In the genomic region with DNA sequence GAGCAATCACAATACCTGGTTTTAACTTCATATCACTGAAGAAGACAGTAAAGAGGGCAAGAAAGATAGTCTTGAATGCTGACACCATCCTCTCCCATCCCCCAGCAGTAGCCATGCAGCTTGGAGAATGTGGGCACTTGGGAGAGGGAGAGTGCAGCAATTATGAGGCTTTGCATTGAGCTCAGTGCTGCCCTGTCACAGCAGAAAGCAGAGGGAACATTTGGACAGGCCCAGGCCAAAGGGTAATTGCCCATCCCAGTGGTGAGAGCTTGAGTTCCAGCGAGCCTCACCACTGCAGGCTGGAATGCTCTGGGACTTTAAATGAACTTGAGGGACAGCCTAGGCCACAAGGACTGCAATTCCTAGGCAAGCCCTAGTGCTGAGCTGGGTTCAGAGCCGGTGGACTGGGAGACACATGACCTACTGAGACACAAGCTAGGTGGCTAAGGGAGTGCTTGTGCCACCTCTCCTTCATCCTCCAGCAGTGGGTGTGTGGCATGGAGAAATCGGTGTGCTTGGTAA, we compare ENCODE assay signal across 16 cellular contexts. TPM values are rescaled to one million over a fixed set of nuclear protein-coding genes. Genes with fewer than 3 reads are reported as not detected.
DNase-seq lines count a peak whose midpoint lies in the region; ATAC-seq and TF ChIP-seq lines count a peak whose summit lies in the region.
"Had no signal": no experiment of that assay in that cellular context is flagged by ENCODE, and none has a peak within 500 bp of the region (broad histone marks: within the 10 kb centered on the region; RNA-seq: fewer than 3 reads in every experiment).

No MANE protein-coding gene starts in this region.

- WGBS in trophoblast cell (ENCODE audit: extremely low coverage, insufficient coverage, insufficient read length), result no CpG with 5 or more reads among the region's 3 CpGs

- no peaks in the 10 kb centered on the region for H3K36me3 Mint-ChIP-seq in Caco-2 (ENCODE audit: insufficient read depth, unreplicated experiment)
- H3K36me3 Mint-ChIP-seq: CD8-positive, alpha-beta memory T cell had no signal

- no peak overlapping the region for H2BK120ac ChIP-seq in trophoblast cell (ENCODE audit: insufficient read depth, low read length, poor library complexity)

- no peaks in the 10 kb centered on the region for H3K4me1 Mint-ChIP-seq in Caco-2 (ENCODE audit: low read depth, unreplicated experiment)
- H3K4me1 Mint-ChIP-seq: CD8-positive, alpha-beta memory T cell had no signal

- H4K8ac ChIP-seq in trophoblast cell (ENCODE audit: low read depth, low read length), result no peak overlapping the region

- no TSS peak for BruUV-seq in Caco-2 (replicated peaks; lab: Mats Ljungman, UMichigan)

- no peak overlapping the region for H2BK12ac ChIP-seq in trophoblast cell (ENCODE audit: low read length)

- H4K12ac ChIP-seq in trophoblast cell (ENCODE audit: low read depth, low read length), result no peak overlapping the region

- no peaks in the 10 kb centered on the region for H3K27me3 Mint-ChIP-seq in Caco-2 (ENCODE audit: insufficient read depth, unreplicated experiment)

- H3K27me3 ChIP-seq in left ventricle myocardium inferior (ENCODE audit: low read depth), result no peaks in the 10 kb centered on the region
- no peaks in the 10 kb centered on the region for H3K27me3 ChIP-seq in trophoblast cell (ENCODE audit: insufficient read depth, low read length)
- H3K27me3 ChIP-seq in Caco-2 (replicated peaks; ENCODE audit: control insufficient read depth, insufficient read depth, low read length), result no peaks in the 10 kb centered on the region

- H3K79me1 ChIP-seq in trophoblast cell (ENCODE audit: low read length), result no peaks in the 10 kb centered on the region

- H3K4ac ChIP-seq in trophoblast cell (ENCODE audit: low read depth, low read length), result no peak overlapping the region

- no peak overlapping the region for H2AFZ ChIP-seq in trophoblast cell (ENCODE audit: insufficient read depth, low read length, poor library complexity)
- H2AFZ ChIP-seq: GM23248 had no signal

- H2BK5ac ChIP-seq in trophoblast cell (ENCODE audit: low read depth, low read length, poor library complexity), result no peak overlapping the region

- H3K4me1 ChIP-seq in left ventricle myocardium inferior (peaks cover 22% of the 10 kb centered on the region), trophoblast cell (ENCODE audit: control insufficient read depth in 1 of 2, insufficient read depth in 2 of 2, low read length in 2 of 2) (no peaks in the 10 kb centered on the region), Caco-2 (no peaks in the 10 kb centered on the region)

- H3K27ac ChIP-seq in left ventricle myocardium inferior (replicated peaks) (peak overlapping the region; percentile 13), trophoblast cell (ENCODE audit: low read depth, low read length) (no peak overlapping the region)
- H3K27ac ChIP-seq: 22Rv1, GM23248, HL-60 had no signal

- H3K18ac ChIP-seq in trophoblast cell (ENCODE audit: low read length), result no peak overlapping the region

- DNase-seq in Right ventricle myocardium inferior (ENCODE audit: missing footprints), result peak; percentile 21
- no peak for DNase-seq in cardiac septum (ENCODE audit: low spot score)
- no peak for DNase-seq in left ventricle myocardium inferior
- DNase-seq in trophoblast cell, result no peak
- no peak for DNase-seq in activated gamma-delta T cell treated with Interleukin-2 at 50 U/mL for 16 hours
- no peak for DNase-seq in Caco-2
- DNase-seq: CD8-positive, alpha-beta memory T cell; DMS53; GF-D8; GM23248; IMR-90 had no signal

- no peak for TF ChIP-seq CTCF in left ventricle myocardium inferior (IDR thresholded peaks at IDR 0.05; ENCODE audit: borderline replicate concordance)
- TF ChIP-seq CTCF in Caco-2 (IDR thresholded peaks at IDR 0.05; ENCODE audit: insufficient read depth in 1 of 2, low read depth in 1 of 2, low read length in 1 of 2, severe bottlenecking in 1 of 2, unreplicated experiment in 1 of 2), result no peak

- H3K9ac ChIP-seq in trophoblast cell (ENCODE audit: low read length), result no peak overlapping the region
- H3K9ac ChIP-seq: GM23248 had no signal

- H3K4me3 Mint-ChIP-seq in Caco-2 (ENCODE audit: unreplicated experiment), result no peak overlapping the region
- H3K4me3 Mint-ChIP-seq: CD8-positive, alpha-beta memory T cell had no signal

- POLR2A ChIA-PET in Caco-2 (lab: Charles Lee), result no interaction called here

- no peaks in the 10 kb centered on the region for H3K79me2 ChIP-seq in trophoblast cell (ENCODE audit: control insufficient read depth, insufficient read depth, low read length, poor library complexity)

- no peak overlapping the region for H3K14ac ChIP-seq in trophoblast cell (ENCODE audit: low read length)

- H3K27ac Mint-ChIP-seq in Caco-2 (ENCODE audit: unreplicated experiment), result no peak overlapping the region
- H3K27ac Mint-ChIP-seq: CD8-positive, alpha-beta memory T cell had no signal

- no peaks in the 10 kb centered on the region for H3K9me3 ChIP-seq in left ventricle myocardium inferior (replicated peaks)
- no peaks in the 10 kb centered on the region for H3K9me3 ChIP-seq in trophoblast cell (ENCODE audit: insufficient read depth, low read depth, low read length)
- H3K9me3 ChIP-seq in Caco-2, result no peaks in the 10 kb centered on the region

- intact Hi-C loops in Right ventricle myocardium inferior (cut with DNase I) (no loop called here), cardiac septum (cut with DNase I) (no loop called here), left ventricle myocardium inferior (cut with micrococcal nuclease) (no loop called here), Caco-2 (cut with micrococcal nuclease; ENCODE audit: unreplicated experiment) (no loop called here)

- peak; percentile 42 for ATAC-seq in Right ventricle myocardium inferior
- ATAC-seq in GM21526 (IDR thresholded peaks at IDR 0.05; ENCODE audit: low FRiP score, unreplicated experiment), result no peak
- ATAC-seq: HCT116 had no signal

- no peaks in the 10 kb centered on the region for H3K36me3 ChIP-seq in left ventricle myocardium inferior
- H3K36me3 ChIP-seq in trophoblast cell (ENCODE audit: control insufficient read depth in 1 of 2, insufficient read depth in 2 of 2, low read length in 2 of 2), result no peaks in the 10 kb centered on the region
- no peaks in the 10 kb centered on the region for H3K36me3 ChIP-seq in Caco-2 (ENCODE audit: control insufficient read depth, insufficient read depth, low read length)

- no peaks in the 10 kb centered on the region for H3K9me3 Mint-ChIP-seq in Caco-2 (ENCODE audit: unreplicated experiment)
- H3K9me3 Mint-ChIP-seq: CD8-positive, alpha-beta memory T cell had no signal

- H3K4me3 ChIP-seq in left ventricle myocardium inferior (no peak overlapping the region), trophoblast cell (ENCODE audit: low read depth, low read length) (peak overlapping the region; percentile 15), Caco-2 (ENCODE audit: low read depth, low read length) (no peak overlapping the region)
- H3K4me3 ChIP-seq: GM23248 had no signal

- H3K4me2 ChIP-seq in trophoblast cell (ENCODE audit: low read length), result no peak overlapping the region

- H4K91ac ChIP-seq in trophoblast cell (ENCODE audit: low read depth, low read length), result no peak overlapping the region

- no peak overlapping the region for H3K23ac ChIP-seq in trophoblast cell (ENCODE audit: low read length)

- CTCF ChIA-PET in Caco-2 (lab: Charles Lee), result no interaction called here

- H2AK5ac ChIP-seq in trophoblast cell (ENCODE audit: low read length), result no peak overlapping the region

RNA-seq across cellular contexts. Expression of a gene that starts 36.3 kb away (rescaled TPM):
- 53.9 TPM for total RNA-seq in Right ventricle myocardium inferior
- total RNA-seq in cardiac septum, result 3.4 TPM
- total RNA-seq in left ventricle myocardium inferior, result 92.0 TPM
- 0.40 and 0.51 TPM in 2 replicates for polyA plus RNA-seq in trophoblast cell (2013)
- 0.27 and 0.46 TPM in 2 replicates for total RNA-seq in Caco-2 (2022)
- total RNA-seq: A673 had no signal

Comparison
In these comparisons a context has a peak if more than half of its experiments do, and no peak if none do; other contexts are left out.
1. RNA of a gene that starts 36.3 kb away (total RNA-seq): 92.0 TPM in left ventricle myocardium inferior (single experiment) and 53.9 TPM in Right ventricle myocardium inferior (single experiment); 3.4 TPM in cardiac septum (single experiment) and 0.27 to 0.46 TPM in Caco-2; every median in the first group is over 10 times any median in the second.